Comparison of ENCODE assay signal across 10 cellular contexts in genomic region chr15:31341501-31342195, GRCh38. TPM values are rescaled to one million over a fixed set of nuclear protein-coding genes. Genes with fewer than 3 reads are reported as not detected.
A peak's percentile ranks its signal among the peaks of the same experiment; 100 is the strongest.
DNase-seq lines count a peak whose midpoint lies in the region; ATAC-seq and TF ChIP-seq lines count a peak whose summit lies in the region.
"Had no signal": no experiment of that assay in that cellular context is flagged by ENCODE, and none has a peak within 500 bp of the region (broad histone marks: within the 10 kb centered on the region; RNA-seq: fewer than 3 reads in every experiment).

No MANE protein-coding gene starts in this region.

- no peak for TF ChIP-seq POLR2A in thyroid gland (IDR thresholded peaks at IDR 0.05)

- H3K27me3 Mint-ChIP-seq in activated naive CD4-positive, alpha-beta T cell treated with anti-CD3 and anti-CD28 coated beads for 36 hours (ENCODE audit: low read depth) = no peaks in the 10 kb centered on the region
- H3K27me3 Mint-ChIP-seq in T-helper 17 cell = no peaks in the 10 kb centered on the region

- H3K4me1 ChIP-seq in right atrium auricular region = peaks cover 0 to 100% of the 10 kb centered on the region in 2 donors
- H3K4me1 ChIP-seq in thyroid gland = peaks cover 86 to 100% of the 10 kb centered on the region in 2 donors

- no peak overlapping the region for H3K4me3 Mint-ChIP-seq in activated naive CD4-positive, alpha-beta T cell treated with anti-CD3 and anti-CD28 coated beads for 36 hours
- peak overlapping the region; percentile 87 for H3K4me3 Mint-ChIP-seq in T-helper 17 cell

- H3K36me3 ChIP-seq in right atrium auricular region = no peaks in the 10 kb centered on the region
- H3K36me3 ChIP-seq in thyroid gland = no peaks in the 10 kb centered on the region

- no peaks in the 10 kb centered on the region for H3K9me3 Mint-ChIP-seq in activated naive CD4-positive, alpha-beta T cell treated with anti-CD3 and anti-CD28 coated beads for 36 hours

- peaks cover 98% of the 10 kb centered on the region for H3K4me1 Mint-ChIP-seq in activated naive CD4-positive, alpha-beta T cell treated with anti-CD3 and anti-CD28 coated beads for 36 hours (ENCODE audit: low read depth)
- H3K4me1 Mint-ChIP-seq in T-helper 17 cell = peaks cover 78% of the 10 kb centered on the region

- TF ChIP-seq CTCF in right atrium auricular region (IDR thresholded peaks at IDR 0.05) (no peak), thyroid gland (IDR thresholded peaks at IDR 0.05) (no peak)

- peak; percentile 26 for DNase-seq in activated naive CD4-positive, alpha-beta T cell treated with anti-CD3 and anti-CD28 coated beads for 36 hours
- DNase-seq in activated naive CD4-positive, alpha-beta T cell (lab: John Stamatoyannopoulos, UW) = no peak
- no peak for DNase-seq in T-helper 17 cell
- no peak for DNase-seq in right atrium auricular region (ENCODE audit: low spot score)
- peak in 1 of 2 donors; percentile 4 for DNase-seq in thyroid gland
- no peak for DNase-seq in T-helper 9 cell
- no peak for DNase-seq in HUDEP-2 (lab: John Stamatoyannopoulos, UW; ENCODE audit: unreplicated experiment in 76 of 76)
- DNase-seq: foreskin fibroblast, NCI-H1092 treated with DMSO at 0.1 percent for 48 hours had no signal

- CTCF ChIA-PET in activated naive CD4-positive, alpha-beta T cell treated with anti-CD3 and anti-CD28 coated beads for 36 hours (lab: Charles Lee) = interaction anchor here (1.5 kb wide), 1 partner anchor 13 kb away, joined by 4 read pairs; no protein-coding TSS in a partner anchor

- no peak overlapping the region for H3K4me3 ChIP-seq in right atrium auricular region
- H3K4me3 ChIP-seq in thyroid gland (replicated peaks in 1 of 3) = no peak overlapping the region

- H3K36me3 Mint-ChIP-seq in activated naive CD4-positive, alpha-beta T cell treated with anti-CD3 and anti-CD28 coated beads for 36 hours (ENCODE audit: low read depth) = peaks cover 9% of the 10 kb centered on the region
- H3K36me3 Mint-ChIP-seq in T-helper 17 cell (ENCODE audit: low read depth) = peaks cover 3% of the 10 kb centered on the region

- H3K9me3 ChIP-seq in T-helper 17 cell (ENCODE audit: control insufficient read depth, low read length, poor library complexity, severe bottlenecking) (no peaks in the 10 kb centered on the region), right atrium auricular region (no peaks in the 10 kb centered on the region), thyroid gland (no peaks in the 10 kb centered on the region)

- 95 to 96% methylated on average over 3 to 4 of the region's 4 CpGs for WGBS in thyroid gland, 2 donors

- peak; percentile 21 for ATAC-seq in T-helper 17 cell
- no peak for ATAC-seq in GM21825 (IDR thresholded peaks at IDR 0.05; ENCODE audit: unreplicated experiment)

- intact Hi-C loops in activated naive CD4-positive, alpha-beta T cell treated with anti-CD3 and anti-CD28 coated beads for 36 hours (cut with micrococcal nuclease) = no loop called here
- intact Hi-C loops in thyroid gland (cut with DNase I) = no loop called here

- H3K27me3 ChIP-seq in right atrium auricular region = no peaks in the 10 kb centered on the region
- no peaks in the 10 kb centered on the region for H3K27me3 ChIP-seq in thyroid gland

- H3K27ac Mint-ChIP-seq in activated naive CD4-positive, alpha-beta T cell treated with anti-CD3 and anti-CD28 coated beads for 36 hours = peak overlapping the region; percentile 99
- peak overlapping the region; percentile 99 for H3K27ac Mint-ChIP-seq in T-helper 17 cell

- H3K27ac ChIP-seq in right atrium auricular region (peak overlapping the region; percentile 55 to 96), thyroid gland (peak overlapping the region; percentile 16 to 100 (median 80))

RNA-seq across cellular contexts. Expression of gene KLF13, which starts 15.0 kb away (rescaled TPM):
- total RNA-seq in activated naive CD4-positive, alpha-beta T cell treated with anti-CD3 and anti-CD28 coated beads for 36 hours = 100 to 1,000 TPM; 115 to 121 TPM
- total RNA-seq in T-helper 17 cell = 100 to 1,000 TPM; 184 to 226 TPM
- total RNA-seq in right atrium auricular region = 10 to 100 TPM; 52.8 to 54.6 TPM
- 100 to 1,000 TPM in 2 of 4 donors, 10 to 100 TPM in 2; 84.0 to 117 (median 97.6) TPM for total RNA-seq in thyroid gland
